ENCODE assay signal across 8 cellular contexts in genomic region chr22:42268852-42269406, GRCh38. TPM values are rescaled to one million over a fixed set of nuclear protein-coding genes. Genes with fewer than 3 reads are reported as not detected.
A peak's percentile ranks its signal among the peaks of the same experiment; 100 is the strongest.
DNase-seq lines count a peak whose midpoint lies in the region; ATAC-seq, FAIRE-seq and TF ChIP-seq lines count a peak whose summit lies in the region.

No MANE protein-coding gene starts in this region.

- peak; percentile 60 for FAIRE-seq in GM12892 (lab: Jason Lieb, UNC)

- TF ChIP-seq CTCF in fibroblast of villous mesenchyme (IDR thresholded peaks at IDR 0.05; ENCODE audit: insufficient read depth, low read depth, low read length): no peak

- peak overlapping the region; percentile 94 for H3K4me3 ChIP-seq in fibroblast of villous mesenchyme (ENCODE audit: low read depth, low read length)
- H3K4me3 ChIP-seq in skeletal muscle cell (ENCODE audit: low read depth, low read length): peak overlapping the region; percentile 99

- peak; percentile 54 for ATAC-seq in SK-N-SH treated with all-trans-retinoic acid at 6 μM for 48 hours
- ATAC-seq in GM18498 (IDR thresholded peaks at IDR 0.05; ENCODE audit: unreplicated experiment): no peak
- ATAC-seq in HG03108 (IDR thresholded peaks at IDR 0.05; ENCODE audit: unreplicated experiment): no peak

- TF ChIP-seq POLR2A in GM12892 (IDR thresholded peaks at IDR 0.05; ENCODE audit: low read depth, low read length): no peak

- DNase-seq in GM12892 (ENCODE audit: insufficient read length): no peak
- peak; percentile 3 for DNase-seq in fibroblast of villous mesenchyme (ENCODE audit: low read depth)
- no peak for DNase-seq in skeletal muscle cell (ENCODE audit: low read depth)
- DNase-seq in NCI-H446 treated with DMSO at 0.1 percent for 48 hours (lab: John Stamatoyannopoulos, UW): no peak
- no peak for DNase-seq in midbrain (lab: John Stamatoyannopoulos, UW)

TF ChIP-seq in SK-N-SH treated with all-trans-retinoic acid at 6 μM for 48 hours, 23 proteins besides CTCF, POLR2A, EP300 and RAD21:
- TF ChIP-seq ZC3H10 (CRISPR knock-in tag; IDR thresholded peaks at IDR 0.05) (no peak), ZNF8 (CRISPR knock-in tag; IDR thresholded peaks at IDR 0.05) (no peak), ZFP30 (CRISPR knock-in tag; IDR thresholded peaks at IDR 0.05) (no peak), ISL1 (CRISPR knock-in tag; IDR thresholded peaks at IDR 0.05) (no peak), TSHZ2 (CRISPR knock-in tag; IDR thresholded peaks at IDR 0.05) (no peak), PPARA (CRISPR knock-in tag; IDR thresholded peaks at IDR 0.05; ENCODE audit: borderline replicate concordance) (no peak), ARNTL (CRISPR knock-in tag; IDR thresholded peaks at IDR 0.05; ENCODE audit: borderline replicate concordance, low read depth) (no peak), BACH2 (CRISPR knock-in tag; IDR thresholded peaks at IDR 0.05; ENCODE audit: borderline replicate concordance) (no peak), CREB5 (CRISPR knock-in tag; IDR thresholded peaks at IDR 0.05; ENCODE audit: low read depth) (no peak), PATZ1 (CRISPR knock-in tag; IDR thresholded peaks at IDR 0.05; ENCODE audit: borderline replicate concordance) (no peak), CSDC2 (CRISPR knock-in tag; IDR thresholded peaks at IDR 0.05) (no peak)
TF ChIP-seq in SK-N-SH treated with all-trans-retinoic acid at 6 μM for 48 hours: peak in this region for 0.

RNA-seq across cellular contexts. Expression of gene TCF20, which starts 1.5 kb away (rescaled TPM):
- polyA plus RNA-seq in GM12892 (2012; ENCODE audit: missing spikeins): 14.2 TPM
- 26.4 and 30.7 TPM in 2 replicates for total RNA-seq in fibroblast of villous mesenchyme
